ENCODE assay signal across 9 cellular contexts in the genomic region with DNA sequence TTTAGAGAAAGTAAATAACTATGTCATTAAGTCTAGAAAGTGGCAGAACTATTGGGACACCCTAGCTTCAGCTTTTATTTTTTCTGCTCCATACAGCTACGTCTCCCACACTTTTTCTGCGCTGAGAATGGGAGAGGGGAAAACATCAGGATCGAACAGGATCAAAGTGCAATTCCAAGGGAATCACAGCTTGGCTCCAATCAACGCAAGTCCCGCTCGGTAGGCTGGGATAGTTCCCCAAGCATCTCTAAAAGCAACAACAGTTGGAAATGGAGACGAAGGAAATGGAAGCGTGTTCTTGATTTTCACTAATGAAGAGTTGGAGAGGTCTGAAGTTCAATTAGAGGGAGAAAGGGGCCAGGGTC. TPM values are rescaled to one million over a fixed set of nuclear protein-coding genes. Genes with fewer than 3 reads are reported as not detected.
DNase-seq lines count a peak whose midpoint lies in the region; ATAC-seq, FAIRE-seq and TF ChIP-seq lines count a peak whose summit lies in the region.
"Had no signal": no experiment of that assay in that cellular context is flagged by ENCODE, and none has a peak within 500 bp of the region (broad histone marks: within the 10 kb centered on the region; RNA-seq: fewer than 3 reads in every experiment).

No MANE protein-coding gene starts in this region.

- peak overlapping the region; percentile 96 for H3K9ac ChIP-seq in keratinocyte (ENCODE audit: control insufficient read depth, extremely low read depth, insufficient read depth, low read length)

- no peaks in the 10 kb centered on the region for H4K20me1 ChIP-seq in keratinocyte (ENCODE audit: control insufficient read depth, extremely low read depth, insufficient read depth, low read length)

- no peak for ATAC-seq in activated naive CD8-positive, alpha-beta T cell treated with anti-CD3 and anti-CD28 coated beads, Interleukin-2, amount 50 U/mL, for 24 hours
- no peak for ATAC-seq in GM19455 (IDR thresholded peaks at IDR 0.05; ENCODE audit: unreplicated experiment)

- H2AFZ ChIP-seq in keratinocyte (ENCODE audit: control insufficient read depth, low read length) = peak overlapping the region; percentile 96

- H3K4me3 Mint-ChIP-seq in activated naive CD8-positive, alpha-beta T cell treated with anti-CD3 and anti-CD28 coated beads, Interleukin-2, amount 50 U/mL, for 24 hours = peak overlapping the region; percentile 94

- peaks cover 3% of the 10 kb centered on the region for H3K4me1 ChIP-seq in keratinocyte (ENCODE audit: control insufficient read depth, extremely low read depth, insufficient read depth, low read length)

- TF ChIP-seq CTCF in keratinocyte (optimal IDR thresholded peaks at IDR 0.05 in 1 of 3, IDR thresholded peaks at IDR 0.05 in 1 of 3, conservative IDR thresholded peaks at IDR 0.05 in 1 of 3; ENCODE audit: extremely low read depth in 1 of 3, insufficient read depth in 2 of 3, low read length in 3 of 3) = no peak

- H3K9me3 Mint-ChIP-seq in activated naive CD8-positive, alpha-beta T cell treated with anti-CD3 and anti-CD28 coated beads, Interleukin-2, amount 50 U/mL, for 24 hours = no peaks in the 10 kb centered on the region

- peak; percentile 29 for FAIRE-seq in keratinocyte (lab: Jason Lieb, UNC)
- FAIRE-seq: A204.1 had no signal

- dilution Hi-C loops in keratinocyte (cut with MboI; ENCODE audit: extremely low pct_ligation_motif_present, low sequenced_read_pairs) = no loop called here

- no peaks in the 10 kb centered on the region for H3K9me3 ChIP-seq in keratinocyte (ENCODE audit: control insufficient read depth, low read depth, low read length)

- H3K27me3 Mint-ChIP-seq in activated naive CD8-positive, alpha-beta T cell treated with anti-CD3 and anti-CD28 coated beads, Interleukin-2, amount 50 U/mL, for 24 hours = no peaks in the 10 kb centered on the region

- peak overlapping the region; percentile 77 to 98 (median 89) for H3K4me3 ChIP-seq in keratinocyte (ENCODE audit: control insufficient read depth in 2 of 3, extremely low read depth in 1 of 3, insufficient read depth in 2 of 3, low read depth in 1 of 3, low read length in 3 of 3)

- peaks cover 23% of the 10 kb centered on the region for H3K4me1 Mint-ChIP-seq in activated naive CD8-positive, alpha-beta T cell treated with anti-CD3 and anti-CD28 coated beads, Interleukin-2, amount 50 U/mL, for 24 hours

- H3K36me3 ChIP-seq in keratinocyte (ENCODE audit: control insufficient read depth in 2 of 2, extremely low read depth in 1 of 2, insufficient read depth in 2 of 2, low read length in 2 of 2) = no peaks in the 10 kb centered on the region

- H3K27me3 ChIP-seq in keratinocyte (ENCODE audit: control insufficient read depth, extremely low read depth, insufficient read depth, low read length) = no peaks in the 10 kb centered on the region

- peak overlapping the region; percentile 100 for H3K4me2 ChIP-seq in keratinocyte (ENCODE audit: control insufficient read depth, extremely low read depth, insufficient read depth, low read depth, low read length)

- peak; percentile 43 for DNase-seq in DMS 273 (lab: John Stamatoyannopoulos, UW; ENCODE audit: unreplicated experiment)
- DNase-seq in DMS 273 treated with DMSO at 0.1 percent for 48 hours (lab: John Stamatoyannopoulos, UW) = no peak
- no peak for DNase-seq in activated naive CD8-positive, alpha-beta T cell treated with anti-CD3 and anti-CD28 coated beads, Interleukin-2, amount 50 U/mL, for 24 hours
- DNase-seq in keratinocyte (ENCODE audit: low read depth, low spot score) = no peak
- peak in 1 of 49 donors; percentile 31 for DNase-seq in substantia nigra (lab: John Stamatoyannopoulos, UW)
- DNase-seq in stimulated activated CD4-positive, alpha-beta T cell treated with anti-CD3 and anti-CD28 coated beads, Interleukin-4, amount 100 ng/mL, for 1 hour = no peak
- DNase-seq in posterior cingulate gyrus = no peak

- no peaks in the 10 kb centered on the region for H3K9me1 ChIP-seq in keratinocyte (ENCODE audit: control insufficient read depth, extremely low read depth, insufficient read depth, low read length)

- H3K36me3 Mint-ChIP-seq in activated naive CD8-positive, alpha-beta T cell treated with anti-CD3 and anti-CD28 coated beads, Interleukin-2, amount 50 U/mL, for 24 hours (ENCODE audit: low read depth) = peaks cover 3% of the 10 kb centered on the region

- H3K27ac ChIP-seq in keratinocyte (ENCODE audit: control insufficient read depth, insufficient read depth, low read length) = peak overlapping the region; percentile 87
- H3K27ac ChIP-seq in substantia nigra (ENCODE audit: low read depth, low read length, poor library complexity, severe bottlenecking) = peak overlapping the region; percentile 96

- H3K79me2 ChIP-seq in keratinocyte (ENCODE audit: control insufficient read depth, insufficient read depth, low read length) = peaks cover 6% of the 10 kb centered on the region

- intact Hi-C loops in posterior cingulate gyrus (cut with DNase I) = loop anchor here (5.0 kb wide), 1 partner anchor 43 kb away; a partner anchor contains a TSS

- H3K27ac Mint-ChIP-seq in activated naive CD8-positive, alpha-beta T cell treated with anti-CD3 and anti-CD28 coated beads, Interleukin-2, amount 50 U/mL, for 24 hours = peak overlapping the region; percentile 93

RNA-seq across cellular contexts. Expression of a gene that starts 0.5 kb away (rescaled TPM):
- 24.1 to 35.0 TPM (median 29.6 TPM) in 3 replicates for polyA plus RNA-seq in keratinocyte
- 13.9 TPM for polyA plus RNA-seq in keratinocyte (2011; ENCODE audit: low read depth)
- polyA plus RNA-seq in keratinocyte (2011; cell fraction: cytosol; rRNA removed) = 23.6 and 23.7 TPM in 2 replicates
- polyA plus RNA-seq in keratinocyte (2011; cell fraction: nucleus; rRNA removed) = 26.0 and 26.5 TPM in 2 replicates
- polyA plus RNA-seq in keratinocyte (2012; ENCODE audit: low replicate concordance) = 22.9 and 36.0 TPM in 2 replicates
- polyA minus RNA-seq in keratinocyte = 7.3 to 18.4 TPM (median 16.4 TPM) in 3 replicates
- polyA minus RNA-seq in keratinocyte (2011; cell fraction: cytosol; rRNA and poly(A)+ RNA removed) = 8.4 TPM
- 8.7 and 10.8 TPM in 2 replicates for polyA minus RNA-seq in keratinocyte (2011; cell fraction: nucleus; rRNA and poly(A)+ RNA removed)

RNA-seq across cellular contexts. Expression of a gene that starts 24.1 kb away (rescaled TPM):
- polyA plus RNA-seq in keratinocyte = 52.8 to 68.3 TPM (median 66.9 TPM) in 3 replicates
- 16.0 TPM for polyA plus RNA-seq in keratinocyte (2011; ENCODE audit: low read depth)
- polyA plus RNA-seq in keratinocyte (2011; cell fraction: cytosol; rRNA removed) = 32.5 and 51.1 TPM in 2 replicates
- 58.9 and 68.1 TPM in 2 replicates for polyA plus RNA-seq in keratinocyte (2011; cell fraction: nucleus; rRNA removed)
- polyA plus RNA-seq in keratinocyte (2012; ENCODE audit: low replicate concordance) = 31.5 and 55.2 TPM in 2 replicates
- polyA minus RNA-seq in keratinocyte = 37.5 to 51.9 TPM (median 38.4 TPM) in 3 replicates
- 36.4 TPM for polyA minus RNA-seq in keratinocyte (2011; cell fraction: cytosol; rRNA and poly(A)+ RNA removed)
- 20.2 and 22.2 TPM in 2 replicates for polyA minus RNA-seq in keratinocyte (2011; cell fraction: nucleus; rRNA and poly(A)+ RNA removed)

RNA-seq across cellular contexts. Expression of a gene that starts 33.7 kb away (rescaled TPM):
- 51.7 to 81.7 TPM (median 73.9 TPM) in 3 replicates for polyA plus RNA-seq in keratinocyte
- polyA plus RNA-seq in keratinocyte (2011; ENCODE audit: low read depth) = 27.7 TPM
- polyA plus RNA-seq in keratinocyte (2011; cell fraction: cytosol; rRNA removed) = 58.6 and 99.6 TPM in 2 replicates
- polyA plus RNA-seq in keratinocyte (2011; cell fraction: nucleus; rRNA removed) = 63.3 and 92.1 TPM in 2 replicates
- polyA plus RNA-seq in keratinocyte (2012; ENCODE audit: low replicate concordance) = 61.1 and 73.9 TPM in 2 replicates
- polyA minus RNA-seq in keratinocyte = 54.5 to 70.5 TPM (median 61.2 TPM) in 3 replicates
- 134 TPM for polyA minus RNA-seq in keratinocyte (2011; cell fraction: cytosol; rRNA and poly(A)+ RNA removed)
- 29.7 and 39.1 TPM in 2 replicates for polyA minus RNA-seq in keratinocyte (2011; cell fraction: nucleus; rRNA and poly(A)+ RNA removed)

RNA-seq across cellular contexts. Expression of a gene that starts 43.4 kb away (rescaled TPM):
- polyA plus RNA-seq in keratinocyte = 9.0 to 11.9 TPM (median 10.3 TPM) in 3 replicates
- 4.3 TPM for polyA plus RNA-seq in keratinocyte (2011; ENCODE audit: low read depth)
- polyA plus RNA-seq in keratinocyte (2011; cell fraction: cytosol; rRNA removed) = 6.0 and 11.0 TPM in 2 replicates
- 13.6 and 14.2 TPM in 2 replicates for polyA plus RNA-seq in keratinocyte (2011; cell fraction: nucleus; rRNA removed)
- 4.7 and 6.4 TPM in 2 replicates for polyA plus RNA-seq in keratinocyte (2012; ENCODE audit: low replicate concordance)
- 2.3 to 7.5 TPM (median 6.6 TPM) in 3 replicates for polyA minus RNA-seq in keratinocyte
- polyA minus RNA-seq in keratinocyte (2011; cell fraction: cytosol; rRNA and poly(A)+ RNA removed) = 8.1 TPM
- 6.2 and 9.5 TPM in 2 replicates for polyA minus RNA-seq in keratinocyte (2011; cell fraction: nucleus; rRNA and poly(A)+ RNA removed)

RNA-seq across cellular contexts. Expression of a gene that starts 46.5 kb away (rescaled TPM):
- polyA plus RNA-seq in keratinocyte = 48.9 to 60.8 TPM (median 59.4 TPM) in 3 replicates
- polyA plus RNA-seq in keratinocyte (2011; ENCODE audit: low read depth) = 17.9 TPM
- polyA plus RNA-seq in keratinocyte (2011; cell fraction: cytosol; rRNA removed) = 54.3 and 63.7 TPM in 2 replicates
- 35.8 and 46.7 TPM in 2 replicates for polyA plus RNA-seq in keratinocyte (2011; cell fraction: nucleus; rRNA removed)
- polyA plus RNA-seq in keratinocyte (2012; ENCODE audit: low replicate concordance) = 36.7 and 62.0 TPM in 2 replicates
- 13.4 to 15.6 TPM (median 14.4 TPM) in 3 replicates for polyA minus RNA-seq in keratinocyte
- polyA minus RNA-seq in keratinocyte (2011; cell fraction: cytosol; rRNA and poly(A)+ RNA removed) = 20.3 TPM
- 6.8 and 8.0 TPM in 2 replicates for polyA minus RNA-seq in keratinocyte (2011; cell fraction: nucleus; rRNA and poly(A)+ RNA removed)
